Comparison of ENCODE assay signal across 15 cellular contexts in genomic region chr10:10499839-10500238, GRCh38.
DNase-seq lines count a peak whose midpoint lies in the region; ATAC-seq, FAIRE-seq and TF ChIP-seq lines count a peak whose summit lies in the region.
"Had no signal": no experiment of that assay in that cellular context is flagged by ENCODE, and none has a peak within 500 bp of the region (broad histone marks: within the 10 kb centered on the region; RNA-seq: fewer than 3 reads in every experiment).

No MANE protein-coding gene starts in this region.

- no peaks in the 10 kb centered on the region for H3K36me3 Mint-ChIP-seq in activated naive CD4-positive, alpha-beta T cell treated with anti-CD3 and anti-CD28 coated beads, Interleukin-2, amount 10 ng/mL, durations not matched to agents 7 days and 5 days

- H3K27me3 ChIP-seq in bronchial epithelial cell (ENCODE audit: control insufficient read depth, insufficient read depth, low read length), result no peaks in the 10 kb centered on the region

- no peak overlapping the region for H3K27ac Mint-ChIP-seq in activated naive CD4-positive, alpha-beta T cell treated with anti-CD3 and anti-CD28 coated beads, Interleukin-2, amount 10 ng/mL, durations not matched to agents 7 days and 5 days

- no peak overlapping the region for H3K4me3 ChIP-seq in bronchial epithelial cell (ENCODE audit: low read depth, low read length)
- H3K4me3 ChIP-seq: SK-N-MC had no signal

- H3K4me3 Mint-ChIP-seq in activated naive CD4-positive, alpha-beta T cell treated with anti-CD3 and anti-CD28 coated beads, Interleukin-2, amount 10 ng/mL, durations not matched to agents 7 days and 5 days, result no peak overlapping the region

- CTCF ChIA-PET in activated naive CD4-positive, alpha-beta T cell treated with anti-CD3 and anti-CD28 coated beads, Interleukin-2, amount 10 ng/mL, durations not matched to agents 7 days and 5 days (lab: Charles Lee), result no interaction called here

- no peak for TF ChIP-seq CTCF in bronchial epithelial cell (IDR thresholded peaks at IDR 0.05; ENCODE audit: insufficient read depth, low read length, severe bottlenecking)

- H3K9me3 Mint-ChIP-seq in activated naive CD4-positive, alpha-beta T cell treated with anti-CD3 and anti-CD28 coated beads, Interleukin-2, amount 10 ng/mL, durations not matched to agents 7 days and 5 days, result no peaks in the 10 kb centered on the region

- DNase-seq in COLO829 (ENCODE audit: low spot score), result peak; percentile 28
- DNase-seq in LHCN-M2 (ENCODE audit: low read depth), result peak; percentile 74
- DNase-seq in bronchial epithelial cell (ENCODE audit: low read depth), result peak; percentile 23
- peak; percentile 23 for DNase-seq in myocyte (ENCODE audit: low read depth)
- no peak for DNase-seq in NCI-H2029 treated with DMSO at 0.1 percent for 48 hours (lab: John Stamatoyannopoulos, UW)
- DNase-seq in DMS114 treated with DMSO at 0.1 percent for 48 hours (lab: John Stamatoyannopoulos, UW; ENCODE audit: unreplicated experiment), result no peak
- DNase-seq in activated naive CD4-positive, alpha-beta T cell treated with anti-CD3 and anti-CD28 coated beads, Interleukin-2, amount 10 ng/mL, durations not matched to agents 7 days and 5 days, result no peak
- DNase-seq: aorta, DMS79, midbrain, NCI-H1092 treated with DMSO at 0.1 percent for 48 hours, occipital lobe had no signal

- FAIRE-seq in bronchial epithelial cell (lab: Jason Lieb, UNC), result no peak
- FAIRE-seq: islet of Langerhans had no signal

- no peaks in the 10 kb centered on the region for H3K36me3 ChIP-seq in bronchial epithelial cell (ENCODE audit: control insufficient read depth, insufficient read depth, low read length)

- ATAC-seq in GM18517 (IDR thresholded peaks at IDR 0.05; ENCODE audit: unreplicated experiment), result no peak

- no peaks in the 10 kb centered on the region for H3K4me1 Mint-ChIP-seq in activated naive CD4-positive, alpha-beta T cell treated with anti-CD3 and anti-CD28 coated beads, Interleukin-2, amount 10 ng/mL, durations not matched to agents 7 days and 5 days

- peaks cover 4% of the 10 kb centered on the region for H3K27me3 Mint-ChIP-seq in activated naive CD4-positive, alpha-beta T cell treated with anti-CD3 and anti-CD28 coated beads, Interleukin-2, amount 10 ng/mL, durations not matched to agents 7 days and 5 days

Comparison
In these comparisons a context has a peak if more than half of its experiments do, and no peak if none do; other contexts are left out.
1. DNase-seq: peak in COLO829 (single experiment), LHCN-M2 (single experiment), bronchial epithelial cell (single experiment) and myocyte (single experiment); none in NCI-H2029 treated with DMSO at 0.1 percent for 48 hours (single experiment), DMS114 treated with DMSO at 0.1 percent for 48 hours (single experiment) and activated naive CD4-positive, alpha-beta T cell treated with anti-CD3 and anti-CD28 coated beads, Interleukin-2, amount 10 ng/mL, durations not matched to agents 7 days and 5 days (single experiment).